ENCODE assay signal across 28 cellular contexts in genomic region chr9:126215486-126215885, GRCh38.
"Had no signal": no experiment of that assay in that cellular context is flagged by ENCODE, and none has a peak within 500 bp of the region (broad histone marks: within the 10 kb centered on the region; RNA-seq: fewer than 3 reads in every experiment).

No MANE protein-coding gene starts in this region.

- H3K4me1 ChIP-seq: stomach, suprapubic skin, testis, thyroid gland, tibial artery, tibial nerve, transverse colon, upper lobe of left lung, upper lobe of right lung, uterus, vagina had no signal

- H3K36me3 ChIP-seq: stomach, suprapubic skin, thoracic aorta, thyroid gland, tibial artery, tibial nerve, transverse colon, upper lobe of left lung, upper lobe of right lung, uterus, vagina had no signal

- DNase-seq: stimulated activated CD4-positive, alpha-beta T cell treated with anti-CD3 and anti-CD28 coated beads, Interleukin-2, amount 100 ng/mL, for 48 hours; stimulated activated CD4-positive, alpha-beta T cell treated with anti-CD3 and anti-CD28 coated beads, Interleukin-4, amount 100 ng/mL, for 1 hour; stimulated activated CD4-positive, alpha-beta T cell treated with anti-CD3 and anti-CD28 coated beads, Interleukin-4, amount 100 ng/mL, for 24 hours; stimulated activated CD4-positive, alpha-beta T cell treated with anti-CD3 and anti-CD28 coated beads, Interleukin-4, amount 100 ng/mL, for 4 hours; stimulated activated CD8-positive, alpha-beta memory T cell treated with anti-CD3 and anti-CD28 coated beads, Interleukin-4, amount 100 ng/mL, for 48 hours; stimulated activated naive B cell treated with anti-CD40 and anti-IgM and Interleukin-4, amounts not matched to agents 10 μg/mL and 1 μg/mL and 100 μg/mL, for 72 hours; stimulated activated naive CD4-positive, alpha-beta T cell; stimulated activated naive CD4-positive, alpha-beta T cell treated with Interleukin-2 at 50 U/mL for 16 hours; stimulated activated naive CD8-positive, alpha-beta T cell treated with anti-CD3 and anti-CD28 coated beads, Interleukin-15, amount 100 ng/mL, for 72 hours; stimulated activated naive CD8-positive, alpha-beta T cell treated with anti-CD3 and anti-CD28 coated beads, Interleukin-15, Interleukin-2, amounts not matched to agents 100 U/mL and 50 U/mL, for 24 hours; stomach; substantia nigra; testis; thyroid gland; tibial artery; transverse colon; trophoblast cell; upper lobe of left lung; upper lobe of right lung; uterus had no signal

- H3K9me3 Mint-ChIP-seq: type B pancreatic cell had no signal

- H3K27ac Mint-ChIP-seq: stimulated activated effector memory CD8-positive, alpha-beta T cell treated with anti-CD3 and anti-CD28 coated beads, Interleukin-12 subunit alpha, Interleukin-12 subunit beta, amount 100 ng/mL, for 72 hours; stimulated activated memory B cell treated with anti-CD40 and anti-IgM and Interleukin-4, amounts not matched to agents 10 μg/mL and 1 μg/mL and 100 μg/mL, for 72 hours; stimulated activated naive B cell treated with anti-CD40 and anti-IgM and Interleukin-4, amounts not matched to agents 10 μg/mL and 1 μg/mL and 100 μg/mL, for 72 hours; stimulated activated naive CD8-positive, alpha-beta T cell treated with anti-CD3 and anti-CD28 coated beads, Interleukin-15, Interleukin-2, amounts not matched to agents 100 ng/mL and 50 ng/mL, for 24 hours; type B pancreatic cell had no signal

- H3K4me3 ChIP-seq: stomach, suprapubic skin, testis, thoracic aorta, thyroid gland, tibial artery, tibial nerve, transverse colon, upper lobe of left lung, upper lobe of right lung, uterus, vagina had no signal

- H3K4me1 Mint-ChIP-seq: stimulated activated effector memory CD8-positive, alpha-beta T cell treated with anti-CD3 and anti-CD28 coated beads, Interleukin-12 subunit alpha, Interleukin-12 subunit beta, amount 100 ng/mL, for 72 hours; stimulated activated memory B cell treated with anti-CD40 and anti-IgM and Interleukin-4, amounts not matched to agents 10 μg/mL and 1 μg/mL and 100 μg/mL, for 72 hours; stimulated activated naive B cell treated with anti-CD40 and anti-IgM and Interleukin-4, amounts not matched to agents 10 μg/mL and 1 μg/mL and 100 μg/mL, for 72 hours; stimulated activated naive CD8-positive, alpha-beta T cell treated with anti-CD3 and anti-CD28 coated beads, Interleukin-15, amount 100 ng/mL, for 72 hours had no signal

- H3K4me3 Mint-ChIP-seq: stimulated activated effector memory CD8-positive, alpha-beta T cell treated with anti-CD3 and anti-CD28 coated beads, Interleukin-12 subunit alpha, Interleukin-12 subunit beta, amount 100 ng/mL, for 72 hours; stimulated activated memory B cell treated with anti-CD40 and anti-IgM and Interleukin-4, amounts not matched to agents 10 μg/mL and 1 μg/mL and 100 μg/mL, for 72 hours; stimulated activated naive B cell treated with anti-CD40 and anti-IgM and Interleukin-4, amounts not matched to agents 10 μg/mL and 1 μg/mL and 100 μg/mL, for 72 hours; stimulated activated naive CD8-positive, alpha-beta T cell treated with anti-CD3 and anti-CD28 coated beads, Interleukin-15, amount 100 ng/mL, for 72 hours; stimulated activated naive CD8-positive, alpha-beta T cell treated with anti-CD3 and anti-CD28 coated beads, Interleukin-15, Interleukin-2, amounts not matched to agents 100 ng/mL and 50 ng/mL, for 24 hours; type B pancreatic cell had no signal

- H3K27me3 ChIP-seq: testis, thyroid gland, upper lobe of left lung, uterus, vagina had no signal

- H3K36me3 Mint-ChIP-seq: stimulated activated effector memory CD8-positive, alpha-beta T cell treated with anti-CD3 and anti-CD28 coated beads, Interleukin-12 subunit alpha, Interleukin-12 subunit beta, amount 100 ng/mL, for 72 hours; stimulated activated memory B cell treated with anti-CD40 and anti-IgM and Interleukin-4, amounts not matched to agents 10 μg/mL and 1 μg/mL and 100 μg/mL, for 72 hours; type B pancreatic cell had no signal

- H3K9me3 ChIP-seq: testis, thyroid gland, upper lobe of right lung had no signal

- H3K27ac ChIP-seq: stomach, suprapubic skin, testis, thoracic aorta, thyroid gland, tibial artery, tibial nerve, transverse colon, upper lobe of left lung, upper lobe of right lung, uterus, vagina had no signal
